In genomic region chr1:235986869-235987268, GRCh38 we compare ENCODE assay signal across 20 cellular contexts.
DNase-seq lines count a peak whose midpoint lies in the region; ATAC-seq, FAIRE-seq and TF ChIP-seq lines count a peak whose summit lies in the region.
"Had no signal": no experiment of that assay in that cellular context is flagged by ENCODE, and none has a peak within 500 bp of the region (broad histone marks: within the 10 kb centered on the region; RNA-seq: fewer than 3 reads in every experiment).

No MANE protein-coding gene starts in this region.

- H4K8ac ChIP-seq in mesenchymal stem cell (ENCODE audit: low read length): peak overlapping the region; percentile 45

- H2AFZ ChIP-seq in mesenchymal stem cell (ENCODE audit: low read depth, low read length): no peak overlapping the region

- TF ChIP-seq CTCF in HFFc6 (IDR thresholded peaks at IDR 0.05): no peak

- WGBS in mesenchymal stem cell: 100% methylated on average over 1 of the region's 3 CpGs

- H3K36me3 ChIP-seq in mesenchymal stem cell (ENCODE audit: control insufficient read depth in 1 of 2, insufficient read depth in 2 of 2, low read depth in 1 of 2, low read length in 2 of 2): peaks cover 0 to 49% of the 10 kb centered on the region in 2 experiments
- H3K36me3 ChIP-seq: BLaER1 had no signal

- H2BK120ac ChIP-seq in mesenchymal stem cell (ENCODE audit: low read depth, low read length): no peak overlapping the region

- no peaks in the 10 kb centered on the region for H3K27me3 ChIP-seq in mesenchymal stem cell (ENCODE audit: control insufficient read depth in 1 of 2, insufficient read depth in 1 of 2, low read length in 2 of 2)
- H3K27me3 ChIP-seq: BLaER1 had no signal

- ATAC-seq in GM18909 (IDR thresholded peaks at IDR 0.05; ENCODE audit: poor library complexity, unreplicated experiment): peak; percentile 87
- ATAC-seq: naive thymus-derived CD4-positive, alpha-beta T cell; stimulated activated naive B cell treated with anti-CD40 and anti-IgM and Interleukin-4, amounts not matched to agents 10 μg/mL and 1 μg/mL and 100 μg/mL, for 72 hours had no signal

- DNase-seq in HFFc6 (no peak), MV-4-11 (lab: John Stamatoyannopoulos, UW) (peak; percentile 23), mesenchymal stem cell (no peak), epidermal melanocyte (ENCODE audit: insufficient read length, low spot score) (no peak), HTR-8/SVneo (ENCODE audit: insufficient read length, low spot score) (no peak)
- DNase-seq in T-helper 2 cell treated with Interferon-gamma antibody and Interleukin-4, amounts not matched to agents 5 μg/mL and 100 μg/mL, for 36 hours (ENCODE audit: low spot score): no peak
- no peak for DNase-seq in activated CD8-positive, alpha-beta memory T cell treated with anti-CD3 and anti-CD28 coated beads, Interleukin-2, amount 50 U/mL, for 48 hours
- DNase-seq: activated CD4-positive, alpha-beta T cell treated with anti-CD3 and anti-CD28 coated beads, Interleukin-2, amount 50 U/mL, for 48 hours; activated effector memory CD4-positive, alpha-beta T cell treated with Interleukin-2 at 50 U/mL for 16 hours; DMS79; effector CD8-positive, alpha-beta T cell; glutamatergic neuron; H9; naive thymus-derived CD4-positive, alpha-beta T cell; NCI-H2081; NCI-H774; Right ventricle myocardium superior; stimulated activated naive B cell treated with anti-CD40 and anti-IgM and Interleukin-4, amounts not matched to agents 10 μg/mL and 1 μg/mL and 100 μg/mL, for 72 hours had no signal

- H3K27ac ChIP-seq in mesenchymal stem cell (ENCODE audit: low read length, poor library complexity, severe bottlenecking): no peak overlapping the region
- H3K27ac ChIP-seq: BLaER1 had no signal

- no peaks in the 10 kb centered on the region for H3K4me1 ChIP-seq in mesenchymal stem cell (ENCODE audit: control insufficient read depth, insufficient read depth, low read depth, low read length)
- H3K4me1 ChIP-seq: BLaER1 had no signal

- no peak for FAIRE-seq in HTR-8/SVneo (lab: Jason Lieb, UNC)

- no peak overlapping the region for H4K91ac ChIP-seq in mesenchymal stem cell (ENCODE audit: low read length)

- H3K18ac ChIP-seq in mesenchymal stem cell (ENCODE audit: low read depth in 1 of 2, low read length in 2 of 2): no peak overlapping the region

- H3K4me3 Mint-ChIP-seq in HFFc6: no peak overlapping the region
- H3K4me3 Mint-ChIP-seq in T-helper 2 cell treated with Interferon-gamma antibody and Interleukin-4, amounts not matched to agents 5 μg/mL and 100 μg/mL, for 36 hours: no peak overlapping the region
- H3K4me3 Mint-ChIP-seq: H9; naive thymus-derived CD4-positive, alpha-beta T cell; stimulated activated naive B cell treated with anti-CD40 and anti-IgM and Interleukin-4, amounts not matched to agents 10 μg/mL and 1 μg/mL and 100 μg/mL, for 72 hours had no signal

- no peak overlapping the region for H3K14ac ChIP-seq in mesenchymal stem cell (ENCODE audit: low read length in 2 of 2)

- peaks cover 53% of the 10 kb centered on the region for H3K36me3 Mint-ChIP-seq in HFFc6 (ENCODE audit: low read depth)
- H3K36me3 Mint-ChIP-seq in T-helper 2 cell treated with Interferon-gamma antibody and Interleukin-4, amounts not matched to agents 5 μg/mL and 100 μg/mL, for 36 hours (ENCODE audit: low read depth): peaks cover 7% of the 10 kb centered on the region

- no peak overlapping the region for H3K4ac ChIP-seq in mesenchymal stem cell (ENCODE audit: low read depth in 1 of 2, low read length in 2 of 2)

- H2BK15ac ChIP-seq in mesenchymal stem cell (ENCODE audit: low read depth, poor library complexity, severe bottlenecking): no peak overlapping the region

- H2AK5ac ChIP-seq in mesenchymal stem cell (ENCODE audit: low read length, severe bottlenecking): no peak overlapping the region

- no peaks in the 10 kb centered on the region for H3K79me1 ChIP-seq in mesenchymal stem cell (replicated peaks; ENCODE audit: low read length, poor library complexity, severe bottlenecking)

- H3K4me1 Mint-ChIP-seq in HFFc6 (ENCODE audit: low read depth): peaks cover 81% of the 10 kb centered on the region
- peaks cover 5% of the 10 kb centered on the region for H3K4me1 Mint-ChIP-seq in T-helper 2 cell treated with Interferon-gamma antibody and Interleukin-4, amounts not matched to agents 5 μg/mL and 100 μg/mL, for 36 hours (ENCODE audit: low read depth)
- H3K4me1 Mint-ChIP-seq: naive thymus-derived CD4-positive, alpha-beta T cell had no signal

- H2BK12ac ChIP-seq in mesenchymal stem cell (ENCODE audit: low read length in 2 of 2): no peak overlapping the region

- no peak overlapping the region for H3K4me2 ChIP-seq in mesenchymal stem cell (ENCODE audit: low read length, poor library complexity, severe bottlenecking)
- H3K4me2 ChIP-seq: BLaER1 had no signal

- no peak overlapping the region for H3K23ac ChIP-seq in mesenchymal stem cell (ENCODE audit: low read length in 2 of 2)

- no peaks in the 10 kb centered on the region; the same call in 1 of the 2 replicates for H3K27me3 Mint-ChIP-seq in HFFc6 (ENCODE audit: insufficient read depth)
- H3K27me3 Mint-ChIP-seq in T-helper 2 cell treated with Interferon-gamma antibody and Interleukin-4, amounts not matched to agents 5 μg/mL and 100 μg/mL, for 36 hours (ENCODE audit: low read depth): peaks cover 24% of the 10 kb centered on the region

- peaks cover 23% of the 10 kb centered on the region; the same call in 1 of the 2 replicates for H3K9me3 Mint-ChIP-seq in HFFc6
- peaks cover 14% of the 10 kb centered on the region for H3K9me3 Mint-ChIP-seq in T-helper 2 cell treated with Interferon-gamma antibody and Interleukin-4, amounts not matched to agents 5 μg/mL and 100 μg/mL, for 36 hours

- peaks cover 18% of the 10 kb centered on the region for H3K9me3 ChIP-seq in mesenchymal stem cell (ENCODE audit: control insufficient read depth, low read length)

- H3K4me3 ChIP-seq in mesenchymal stem cell (ENCODE audit: insufficient read depth in 1 of 2, low read depth in 1 of 2, low read length in 2 of 2): no peak overlapping the region
- H3K4me3 ChIP-seq: BLaER1 had no signal

- H3K27ac Mint-ChIP-seq in HFFc6: peak overlapping the region; percentile 16; the same call in 1 of the 2 replicates
- H3K27ac Mint-ChIP-seq in T-helper 2 cell treated with Interferon-gamma antibody and Interleukin-4, amounts not matched to agents 5 μg/mL and 100 μg/mL, for 36 hours: no peak overlapping the region
- H3K27ac Mint-ChIP-seq: H9; stimulated activated naive B cell treated with anti-CD40 and anti-IgM and Interleukin-4, amounts not matched to agents 10 μg/mL and 1 μg/mL and 100 μg/mL, for 72 hours had no signal

- H3K9ac ChIP-seq in mesenchymal stem cell (ENCODE audit: low read length): no peak overlapping the region
- H3K9ac ChIP-seq: BLaER1 had no signal

- no peak overlapping the region for H2BK5ac ChIP-seq in mesenchymal stem cell (ENCODE audit: low read depth, low read length, poor library complexity, severe bottlenecking)
